In the genomic region with DNA sequence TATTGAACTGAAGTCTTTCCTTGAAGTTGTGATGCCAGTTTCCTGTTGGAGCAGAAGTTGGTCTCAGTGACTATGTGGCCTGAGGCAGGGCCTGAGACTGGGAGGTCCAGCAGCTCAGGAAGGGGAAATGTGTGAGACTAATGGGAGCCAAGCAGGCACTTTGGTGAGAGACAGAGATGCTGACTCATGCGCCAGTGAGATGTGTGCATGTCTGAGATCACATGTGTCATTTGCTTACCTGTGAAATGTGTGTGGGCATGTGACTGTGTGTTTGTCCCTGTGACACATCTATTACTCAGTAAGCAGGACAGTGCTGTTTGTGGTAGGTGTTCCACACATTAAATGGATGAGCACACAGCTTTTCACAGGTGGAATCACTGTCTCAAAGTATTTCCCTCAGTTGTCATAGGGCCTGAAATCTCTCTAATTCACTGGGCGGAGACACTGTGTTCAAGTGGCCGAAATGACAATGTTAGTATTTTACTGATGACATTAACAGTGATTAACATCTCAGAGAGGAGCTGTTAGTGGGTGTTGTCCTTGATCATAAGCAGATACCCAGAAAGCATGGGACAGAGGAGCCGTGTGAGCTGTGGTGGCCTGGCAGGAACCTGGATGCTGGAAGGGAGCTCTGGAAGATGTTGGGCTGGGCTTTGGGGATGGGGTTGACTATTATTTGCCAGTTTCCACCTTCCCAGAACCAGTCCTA, we compare ENCODE assay signal across 1 cellular context.
TF ChIP-seq lines count a peak whose summit lies in the region.

No MANE protein-coding gene starts in this region.

TF ChIP-seq in HepG2, 621 proteins besides CTCF, POLR2A, EP300 and RAD21:
- TF ChIP-seq NFE2 (CRISPR knock-in tag; IDR thresholded peaks at IDR 0.05) (peak; percentile 39; the same call in 1 of the 2 replicates), MAFF (IDR thresholded peaks at IDR 0.05; ENCODE audit: low read depth, low read length) (peak; percentile 55), CEBPB (IDR thresholded peaks at IDR 0.05; ENCODE audit: borderline replicate concordance, low read depth, low read length) (no peak), BHLHE40 (IDR thresholded peaks at IDR 0.05; ENCODE audit: low read length) (0 out of 2 replicates have a peak, but pooled peaks have one; percentile 49), NFE2L2 (IDR thresholded peaks at IDR 0.05; ENCODE audit: low read length) (peak; percentile 40; the same call in 1 of the 2 replicates), CAMTA2 (CRISPR knock-in tag; IDR thresholded peaks at IDR 0.05; ENCODE audit: borderline replicate concordance) (no peak), MAFK (conservative IDR thresholded peaks at IDR 0.05 in 1 of 2, IDR thresholded peaks at IDR 0.05 in 1 of 2; ENCODE audit: low read length in 2 of 2) (peak; percentile 27 to 34; a peak in 2 of 4 replicates), ZNF263 (CRISPR knock-in tag; IDR thresholded peaks at IDR 0.05) (no peak), ZNF484 (CRISPR knock-in tag; IDR thresholded peaks at IDR 0.05; ENCODE audit: borderline replicate concordance, low read depth) (no peak), FOSL2 (CRISPR knock-in tag; IDR thresholded peaks at IDR 0.05) (peak; percentile 26; the same call in 1 of the 2 replicates), CREB1 (IDR thresholded peaks at IDR 0.05) (0 out of 2 replicates have a peak, but pooled peaks have one; percentile 18), CREB1 (CRISPR knock-in tag; IDR thresholded peaks at IDR 0.05) (no peak), ATF1 (CRISPR knock-in tag; IDR thresholded peaks at IDR 0.05) (no peak)
- TF ChIP-seq, protein P1, sequence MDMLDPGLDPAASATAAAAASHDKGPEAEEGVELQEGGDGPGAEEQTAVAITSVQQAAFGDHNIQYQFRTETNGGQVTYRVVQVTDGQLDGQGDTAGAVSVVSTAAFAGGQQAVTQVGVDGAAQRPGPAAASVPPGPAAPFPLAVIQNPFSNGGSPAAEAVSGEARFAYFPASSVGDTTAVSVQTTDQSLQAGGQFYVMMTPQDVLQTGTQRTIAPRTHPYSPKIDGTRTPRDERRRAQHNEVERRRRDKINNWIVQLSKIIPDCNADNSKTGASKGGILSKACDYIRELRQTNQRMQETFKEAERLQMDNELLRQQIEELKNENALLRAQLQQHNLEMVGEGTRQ (IDR thresholded peaks at IDR 0.05; ENCODE audit: low read depth, low read length), result peak; percentile 27; the same call in 1 of the 2 replicates
- TF ChIP-seq, protein P1 (CRISPR knock-in tag; IDR thresholded peaks at IDR 0.05; ENCODE audit: borderline replicate concordance), result no peak
- TF ChIP-seq, protein P2, sequence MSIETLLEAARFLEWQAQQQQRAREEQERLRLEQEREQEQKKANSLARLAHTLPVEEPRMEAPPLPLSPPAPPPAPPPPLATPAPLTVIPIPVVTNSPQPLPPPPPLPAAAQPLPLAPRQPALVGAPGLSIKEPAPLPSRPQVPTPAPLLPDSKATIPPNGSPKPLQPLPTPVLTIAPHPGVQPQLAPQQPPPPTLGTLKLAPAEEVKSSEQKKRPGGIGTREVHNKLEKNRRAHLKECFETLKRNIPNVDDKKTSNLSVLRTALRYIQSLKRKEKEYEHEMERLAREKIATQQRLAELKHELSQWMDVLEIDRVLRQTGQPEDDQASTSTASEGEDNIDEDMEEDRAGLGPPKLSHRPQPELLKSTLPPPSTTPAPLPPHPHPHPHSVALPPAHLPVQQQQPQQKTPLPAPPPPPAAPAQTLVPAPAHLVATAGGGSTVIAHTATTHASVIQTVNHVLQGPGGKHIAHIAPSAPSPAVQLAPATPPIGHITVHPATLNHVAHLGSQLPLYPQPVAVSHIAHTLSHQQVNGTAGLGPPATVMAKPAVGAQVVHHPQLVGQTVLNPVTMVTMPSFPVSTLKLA (IDR thresholded peaks at IDR 0.05), result 0 out of 2 replicates have a peak, but pooled peaks have one; percentile 7
- TF ChIP-seq, protein P3, sequence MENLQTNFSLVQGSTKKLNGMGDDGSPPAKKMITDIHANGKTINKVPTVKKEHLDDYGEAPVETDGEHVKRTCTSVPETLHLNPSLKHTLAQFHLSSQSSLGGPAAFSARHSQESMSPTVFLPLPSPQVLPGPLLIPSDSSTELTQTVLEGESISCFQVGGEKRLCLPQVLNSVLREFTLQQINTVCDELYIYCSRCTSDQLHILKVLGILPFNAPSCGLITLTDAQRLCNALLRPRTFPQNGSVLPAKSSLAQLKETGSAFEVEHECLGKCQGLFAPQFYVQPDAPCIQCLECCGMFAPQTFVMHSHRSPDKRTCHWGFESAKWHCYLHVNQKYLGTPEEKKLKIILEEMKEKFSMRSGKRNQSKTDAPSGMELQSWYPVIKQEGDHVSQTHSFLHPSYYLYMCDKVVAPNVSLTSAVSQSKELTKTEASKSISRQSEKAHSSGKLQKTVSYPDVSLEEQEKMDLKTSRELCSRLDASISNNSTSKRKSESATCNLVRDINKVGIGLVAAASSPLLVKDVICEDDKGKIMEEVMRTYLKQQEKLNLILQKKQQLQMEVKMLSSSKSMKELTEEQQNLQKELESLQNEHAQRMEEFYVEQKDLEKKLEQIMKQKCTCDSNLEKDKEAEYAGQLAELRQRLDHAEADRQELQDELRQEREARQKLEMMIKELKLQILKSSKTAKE (CRISPR knock-in tag; IDR thresholded peaks at IDR 0.05; ENCODE audit: borderline replicate concordance), result no peak
